In the genomic region with DNA sequence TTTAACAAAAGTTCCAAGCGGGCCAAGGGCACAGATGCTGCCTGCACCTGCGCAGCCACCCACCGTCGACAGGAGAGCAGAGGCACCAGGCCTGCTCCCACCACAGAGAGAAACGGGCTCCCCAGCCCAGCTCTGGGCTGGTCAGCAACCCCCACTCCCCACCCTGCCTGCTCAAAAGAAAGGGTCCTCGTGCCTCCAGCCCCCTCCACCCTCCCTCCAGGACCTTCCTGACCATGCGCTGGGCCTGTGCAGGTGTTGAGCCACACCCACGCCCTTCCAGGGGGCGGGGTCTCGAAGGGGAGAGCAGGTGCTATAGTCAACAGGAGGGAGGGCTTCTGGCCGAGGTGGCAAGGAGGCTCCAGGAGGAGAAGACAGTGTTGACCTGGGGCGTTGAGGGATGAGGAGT, we compare ENCODE assay signal across 18 cellular contexts. TPM values are rescaled to one million over a fixed set of nuclear protein-coding genes. Genes with fewer than 3 reads are reported as not detected.
DNase-seq lines count a peak whose midpoint lies in the region; ATAC-seq and TF ChIP-seq lines count a peak whose summit lies in the region.
"Had no signal": no experiment of that assay in that cellular context is flagged by ENCODE, and none has a peak within 500 bp of the region (broad histone marks: within the 10 kb centered on the region; RNA-seq: fewer than 3 reads in every experiment).

No MANE protein-coding gene starts in this region.

- H3K4me1 ChIP-seq in Caco-2: no peaks in the 10 kb centered on the region

- peak overlapping the region; percentile 57 for H3K27ac Mint-ChIP-seq in T-helper 2 cell treated with Interferon-gamma antibody and Interleukin-4, amounts not matched to agents 5 μg/mL and 100 μg/mL, for 36 hours
- H3K27ac Mint-ChIP-seq in Caco-2 (ENCODE audit: unreplicated experiment): peak overlapping the region; percentile 51
- no peak overlapping the region for H3K27ac Mint-ChIP-seq in activated T-helper 1 cell treated with anti-CD3 and anti-CD28 coated beads, Interleukin-12 subunit alpha, Interleukin-12 subunit beta, Interleukin-2, Interleukin-4 antibody, amounts not matched to agents 30 ng/mL and 10 ng/mL and 1 ng/mL, durations not matched to agents 14 hours and 24 hours and 36 hours
- H3K27ac Mint-ChIP-seq in naive thymus-derived CD8-positive, alpha-beta T cell: peak overlapping the region; percentile 62 to 98 (median 91)

- TF ChIP-seq CTCF in Caco-2 (IDR thresholded peaks at IDR 0.05; ENCODE audit: insufficient read depth in 1 of 2, low read depth in 1 of 2, low read length in 1 of 2, severe bottlenecking in 1 of 2, unreplicated experiment in 1 of 2): no peak
- no peak for TF ChIP-seq CTCF in omental fat pad (IDR thresholded peaks at IDR 0.05)

- H3K27me3 ChIP-seq in Caco-2 (replicated peaks; ENCODE audit: control insufficient read depth, insufficient read depth, low read length): no peaks in the 10 kb centered on the region
- H3K27me3 ChIP-seq: thyroid gland had no signal

- peak overlapping the region; percentile 15 for H3K4me3 Mint-ChIP-seq in T-helper 2 cell treated with Interferon-gamma antibody and Interleukin-4, amounts not matched to agents 5 μg/mL and 100 μg/mL, for 36 hours
- no peak overlapping the region for H3K4me3 Mint-ChIP-seq in Caco-2 (ENCODE audit: unreplicated experiment)
- peak overlapping the region; percentile 56 for H3K4me3 Mint-ChIP-seq in activated T-helper 1 cell treated with anti-CD3 and anti-CD28 coated beads, Interleukin-12 subunit alpha, Interleukin-12 subunit beta, Interleukin-2, Interleukin-4 antibody, amounts not matched to agents 30 ng/mL and 10 ng/mL and 1 ng/mL, durations not matched to agents 14 hours and 24 hours and 36 hours
- H3K4me3 Mint-ChIP-seq in naive thymus-derived CD8-positive, alpha-beta T cell: peak overlapping the region in 8 of 10 donors; percentile 12 to 66 (median 41)

- H3K36me3 ChIP-seq in Caco-2 (ENCODE audit: control insufficient read depth, insufficient read depth, low read length): no peaks in the 10 kb centered on the region
- H3K36me3 ChIP-seq: thyroid gland had no signal

- intact Hi-C loops in Caco-2 (cut with micrococcal nuclease; ENCODE audit: unreplicated experiment): no loop called here
- intact Hi-C loops in activated T-helper 1 cell treated with anti-CD3 and anti-CD28 coated beads, Interleukin-12 subunit alpha, Interleukin-12 subunit beta, Interleukin-2, Interleukin-4 antibody, amounts not matched to agents 30 ng/mL and 10 ng/mL and 1 ng/mL, durations not matched to agents 14 hours and 24 hours and 36 hours (cut with micrococcal nuclease): loop anchor here (10.0 kb wide), 1 partner anchor 482 kb away; a partner anchor contains a TSS

- H3K9me3 ChIP-seq in Caco-2: peaks cover 6% of the 10 kb centered on the region; the same call in 1 of the 2 replicates
- H3K9me3 ChIP-seq: thyroid gland had no signal

- H3K4me1 Mint-ChIP-seq in T-helper 2 cell treated with Interferon-gamma antibody and Interleukin-4, amounts not matched to agents 5 μg/mL and 100 μg/mL, for 36 hours (ENCODE audit: low read depth): peaks cover 6% of the 10 kb centered on the region
- H3K4me1 Mint-ChIP-seq in Caco-2 (ENCODE audit: low read depth, unreplicated experiment): no peaks in the 10 kb centered on the region
- H3K4me1 Mint-ChIP-seq in activated T-helper 1 cell treated with anti-CD3 and anti-CD28 coated beads, Interleukin-12 subunit alpha, Interleukin-12 subunit beta, Interleukin-2, Interleukin-4 antibody, amounts not matched to agents 30 ng/mL and 10 ng/mL and 1 ng/mL, durations not matched to agents 14 hours and 24 hours and 36 hours (ENCODE audit: low read depth): peaks cover 8% of the 10 kb centered on the region
- H3K4me1 Mint-ChIP-seq in naive thymus-derived CD8-positive, alpha-beta T cell: peaks cover 3 to 33% (median 24%) of the 10 kb centered on the region in 4 donors

- ATAC-seq in naive thymus-derived CD8-positive, alpha-beta T cell: no peak
- no peak for ATAC-seq in omental fat pad (ENCODE audit: low FRiP score)
- ATAC-seq in HG02678 (IDR thresholded peaks at IDR 0.05; ENCODE audit: unreplicated experiment): no peak
- ATAC-seq: left lobe of liver had no signal

- no peaks in the 10 kb centered on the region for H3K36me3 Mint-ChIP-seq in T-helper 2 cell treated with Interferon-gamma antibody and Interleukin-4, amounts not matched to agents 5 μg/mL and 100 μg/mL, for 36 hours (ENCODE audit: low read depth)
- peaks cover 20% of the 10 kb centered on the region for H3K36me3 Mint-ChIP-seq in Caco-2 (ENCODE audit: insufficient read depth, unreplicated experiment)
- no peaks in the 10 kb centered on the region for H3K36me3 Mint-ChIP-seq in activated T-helper 1 cell treated with anti-CD3 and anti-CD28 coated beads, Interleukin-12 subunit alpha, Interleukin-12 subunit beta, Interleukin-2, Interleukin-4 antibody, amounts not matched to agents 30 ng/mL and 10 ng/mL and 1 ng/mL, durations not matched to agents 14 hours and 24 hours and 36 hours (ENCODE audit: low read depth)
- no peaks in the 10 kb centered on the region for H3K36me3 Mint-ChIP-seq in naive thymus-derived CD8-positive, alpha-beta T cell

- CTCF ChIA-PET in Caco-2 (lab: Charles Lee): no interaction called here

- POLR2A ChIA-PET in Caco-2 (lab: Charles Lee): no interaction called here
- POLR2A ChIA-PET in naive thymus-derived CD8-positive, alpha-beta T cell (lab: Charles Lee): interaction anchor here (0.7 to 1.3 kb wide), 3 partner anchors 17 to 404 kb away, joined by 3 to 5 read pairs (median 3); no protein-coding TSS in a partner anchor

- BruUV-seq in Caco-2 (replicated peaks; lab: Mats Ljungman, UMichigan): no TSS peak

- H3K9me3 Mint-ChIP-seq in T-helper 2 cell treated with Interferon-gamma antibody and Interleukin-4, amounts not matched to agents 5 μg/mL and 100 μg/mL, for 36 hours: no peaks in the 10 kb centered on the region
- H3K9me3 Mint-ChIP-seq in Caco-2 (ENCODE audit: unreplicated experiment): no peaks in the 10 kb centered on the region
- no peaks in the 10 kb centered on the region for H3K9me3 Mint-ChIP-seq in activated T-helper 1 cell treated with anti-CD3 and anti-CD28 coated beads, Interleukin-12 subunit alpha, Interleukin-12 subunit beta, Interleukin-2, Interleukin-4 antibody, amounts not matched to agents 30 ng/mL and 10 ng/mL and 1 ng/mL, durations not matched to agents 14 hours and 24 hours and 36 hours
- H3K9me3 Mint-ChIP-seq in naive thymus-derived CD8-positive, alpha-beta T cell: peaks cover 0 to 2% (median 0%) of the 10 kb centered on the region in 9 donors

- no peaks in the 10 kb centered on the region for H3K27me3 Mint-ChIP-seq in T-helper 2 cell treated with Interferon-gamma antibody and Interleukin-4, amounts not matched to agents 5 μg/mL and 100 μg/mL, for 36 hours (ENCODE audit: low read depth)
- no peaks in the 10 kb centered on the region for H3K27me3 Mint-ChIP-seq in Caco-2 (ENCODE audit: insufficient read depth, unreplicated experiment)
- H3K27me3 Mint-ChIP-seq in activated T-helper 1 cell treated with anti-CD3 and anti-CD28 coated beads, Interleukin-12 subunit alpha, Interleukin-12 subunit beta, Interleukin-2, Interleukin-4 antibody, amounts not matched to agents 30 ng/mL and 10 ng/mL and 1 ng/mL, durations not matched to agents 14 hours and 24 hours and 36 hours (ENCODE audit: insufficient read depth): peaks cover 2% of the 10 kb centered on the region
- H3K27me3 Mint-ChIP-seq in naive thymus-derived CD8-positive, alpha-beta T cell: peaks cover 0 to 2% (median 0%) of the 10 kb centered on the region in 5 donors

- DNase-seq in T-helper 2 cell treated with Interferon-gamma antibody and Interleukin-4, amounts not matched to agents 5 μg/mL and 100 μg/mL, for 36 hours (ENCODE audit: low spot score): no peak
- no peak for DNase-seq in T-helper 2 cell
- DNase-seq in Caco-2: no peak
- no peak for DNase-seq in activated T-helper 1 cell treated with anti-CD3 and anti-CD28 coated beads, Interleukin-12 subunit alpha, Interleukin-12 subunit beta, Interleukin-2, Interleukin-4 antibody, amounts not matched to agents 30 ng/mL and 10 ng/mL and 1 ng/mL, durations not matched to agents 14 hours and 24 hours and 36 hours (ENCODE audit: low spot score)
- no peak for DNase-seq in naive thymus-derived CD8-positive, alpha-beta T cell
- DNase-seq in omental fat pad (ENCODE audit: low spot score): no peak
- no peak for DNase-seq in amniotic stem cell (lab: John Stamatoyannopoulos, UW)
- DNase-seq: activated CD4-positive, alpha-beta T cell treated with anti-CD3 and anti-CD28 coated beads for 48 hours; activated gamma-delta T cell; DMS153; NCI-H2029 treated with DMSO at 0.1 percent for 48 hours; NCI-H82; T-helper 9 cell; thyroid gland had no signal

- H3K4me3 ChIP-seq in Caco-2 (ENCODE audit: low read depth, low read length): no peak overlapping the region
- H3K4me3 ChIP-seq: thyroid gland had no signal

RNA-seq across cellular contexts. Expression of a gene that starts 25.3 kb away (rescaled TPM):
- total RNA-seq in Caco-2 (2022) (13.1 and 18.1 TPM in 2 replicates), omental fat pad (10 to 100 TPM in 2 of 4 donors, 1 to 10 TPM in 2; 5.7 to 22.8 (median 13.4) TPM)
- total RNA-seq in activated T-helper 1 cell treated with anti-CD3 and anti-CD28 coated beads, Interleukin-12 subunit alpha, Interleukin-12 subunit beta, Interleukin-2, Interleukin-4 antibody, amounts not matched to agents 30 ng/mL and 10 ng/mL and 1 ng/mL, durations not matched to agents 14 hours and 24 hours and 36 hours: 8.1 and 9.5 TPM in 2 replicates
- total RNA-seq in naive thymus-derived CD8-positive, alpha-beta T cell: 10 to 100 TPM in 1 of 2 experiments, 1 to 10 TPM in 1; 8.7 to 11.0 TPM
- 1 to 10 TPM; 2.0 to 5.5 (median 2.9) TPM for polyA plus RNA-seq in naive thymus-derived CD8-positive, alpha-beta T cell

RNA-seq across cellular contexts. Expression of a gene that starts 42.5 kb away (rescaled TPM):
- total RNA-seq in Caco-2 (2022) (4.9 and 6.7 TPM in 2 replicates), omental fat pad (not detected)
- total RNA-seq in activated T-helper 1 cell treated with anti-CD3 and anti-CD28 coated beads, Interleukin-12 subunit alpha, Interleukin-12 subunit beta, Interleukin-2, Interleukin-4 antibody, amounts not matched to agents 30 ng/mL and 10 ng/mL and 1 ng/mL, durations not matched to agents 14 hours and 24 hours and 36 hours: 1.3 and 2.6 TPM in 2 replicates
- total RNA-seq in naive thymus-derived CD8-positive, alpha-beta T cell: not detected
- polyA plus RNA-seq in naive thymus-derived CD8-positive, alpha-beta T cell: not detected
- total RNA-seq: HT-29, M059J had no signal
